1 cellular context compared by ENCODE assay signal in genomic region chr17:76726766-76727718, GRCh38.
TF ChIP-seq lines count a peak whose summit lies in the region.

Gene METTL23 (plus strand): TSS chr17:76726839. CDS start chr17:76729711, 2,872 bp downstream.

TF ChIP-seq in K562, 482 proteins besides CTCF, POLR2A, EP300 and RAD21 (continued from another document):
- TF ChIP-seq ZNF212 (CRISPR knock-in tag; IDR thresholded peaks at IDR 0.05) (no peak), ILK (tag; IDR thresholded peaks at IDR 0.05; ENCODE audit: borderline replicate concordance, low read depth) (no peak), CHD2 (IDR thresholded peaks at IDR 0.05; ENCODE audit: low read depth, low read length) (no peak; the same call in 1 of the 2 replicates), HMG20B (CRISPR knock-in tag; IDR thresholded peaks at IDR 0.05) (no peak), SNRNP70 (optimal IDR thresholded peaks at IDR 0.05; ENCODE audit: low read depth, low read length) (no peak), NFIX (CRISPR knock-in tag; IDR thresholded peaks at IDR 0.05; ENCODE audit: low read depth) (no peak), TFAP4 (CRISPR knock-in tag; IDR thresholded peaks at IDR 0.05; ENCODE audit: borderline replicate concordance) (peak; percentile 86), ZNF695 (CRISPR knock-in tag; IDR thresholded peaks at IDR 0.05) (no peak), POU5F1 (IDR thresholded peaks at IDR 0.05; ENCODE audit: borderline replicate concordance, low read depth, low read length, partially characterized antibody) (no peak), CHD4 (IDR thresholded peaks at IDR 0.05; ENCODE audit: insufficient read depth, insufficient replicate concordance, low read depth, low read length, poor library complexity, severe bottlenecking) (no peak)
TF ChIP-seq in K562: peak in this region for 146.
